20 cellular contexts compared by ENCODE assay signal in genomic region chr15:56767315-56767714, GRCh38. TPM values are rescaled to one million over a fixed set of nuclear protein-coding genes. Genes with fewer than 3 reads are reported as not detected.
DNase-seq lines count a peak whose midpoint lies in the region; ATAC-seq, FAIRE-seq and TF ChIP-seq lines count a peak whose summit lies in the region.
"Had no signal": no experiment of that assay in that cellular context is flagged by ENCODE, and none has a peak within 500 bp of the region (broad histone marks: within the 10 kb centered on the region; RNA-seq: fewer than 3 reads in every experiment).

No MANE protein-coding gene starts in this region.

- no peak overlapping the region for H3K4me3 Mint-ChIP-seq in activated naive CD8-positive, alpha-beta T cell treated with anti-CD3 and anti-CD28 coated beads, Interleukin-2, amount 50 U/mL, for 24 hours
- no peak overlapping the region for H3K4me3 Mint-ChIP-seq in activated naive CD8-positive, alpha-beta T cell treated with anti-CD3 and anti-CD28 coated beads for 36 hours
- no peak overlapping the region for H3K4me3 Mint-ChIP-seq in activated T-helper 1 cell treated with anti-CD3 and anti-CD28 coated beads, Interleukin-12 subunit alpha, Interleukin-12 subunit beta, Interleukin-2, Interleukin-4 antibody, amounts not matched to agents 30 ng/mL and 10 ng/mL and 1 ng/mL, durations not matched to agents 14 hours and 24 hours and 36 hours

- FAIRE-seq in GM19239 (lab: Jason Lieb, UNC): no peak
- FAIRE-seq: islet of Langerhans had no signal

- no peaks in the 10 kb centered on the region for H3K9me3 Mint-ChIP-seq in activated naive CD8-positive, alpha-beta T cell treated with anti-CD3 and anti-CD28 coated beads, Interleukin-2, amount 50 U/mL, for 24 hours
- H3K9me3 Mint-ChIP-seq in activated naive CD8-positive, alpha-beta T cell treated with anti-CD3 and anti-CD28 coated beads for 36 hours: no peaks in the 10 kb centered on the region
- peaks cover 7% of the 10 kb centered on the region for H3K9me3 Mint-ChIP-seq in activated T-helper 1 cell treated with anti-CD3 and anti-CD28 coated beads, Interleukin-12 subunit alpha, Interleukin-12 subunit beta, Interleukin-2, Interleukin-4 antibody, amounts not matched to agents 30 ng/mL and 10 ng/mL and 1 ng/mL, durations not matched to agents 14 hours and 24 hours and 36 hours

- H3K4me1 Mint-ChIP-seq in activated naive CD8-positive, alpha-beta T cell treated with anti-CD3 and anti-CD28 coated beads, Interleukin-2, amount 50 U/mL, for 24 hours: peaks cover 23% of the 10 kb centered on the region
- H3K4me1 Mint-ChIP-seq in activated naive CD8-positive, alpha-beta T cell treated with anti-CD3 and anti-CD28 coated beads for 36 hours: peaks cover 14% of the 10 kb centered on the region
- peaks cover 40% of the 10 kb centered on the region for H3K4me1 Mint-ChIP-seq in activated T-helper 1 cell treated with anti-CD3 and anti-CD28 coated beads, Interleukin-12 subunit alpha, Interleukin-12 subunit beta, Interleukin-2, Interleukin-4 antibody, amounts not matched to agents 30 ng/mL and 10 ng/mL and 1 ng/mL, durations not matched to agents 14 hours and 24 hours and 36 hours (ENCODE audit: low read depth)

- no peak for TF ChIP-seq CTCF in fibroblast of mammary gland (conservative IDR thresholded peaks at IDR 0.05; ENCODE audit: control insufficient read depth, insufficient read depth, low read depth, low read length)

- no peaks in the 10 kb centered on the region for H3K36me3 Mint-ChIP-seq in activated naive CD8-positive, alpha-beta T cell treated with anti-CD3 and anti-CD28 coated beads, Interleukin-2, amount 50 U/mL, for 24 hours (ENCODE audit: low read depth)
- H3K36me3 Mint-ChIP-seq in activated naive CD8-positive, alpha-beta T cell treated with anti-CD3 and anti-CD28 coated beads for 36 hours: no peaks in the 10 kb centered on the region
- peaks cover 6% of the 10 kb centered on the region for H3K36me3 Mint-ChIP-seq in activated T-helper 1 cell treated with anti-CD3 and anti-CD28 coated beads, Interleukin-12 subunit alpha, Interleukin-12 subunit beta, Interleukin-2, Interleukin-4 antibody, amounts not matched to agents 30 ng/mL and 10 ng/mL and 1 ng/mL, durations not matched to agents 14 hours and 24 hours and 36 hours (ENCODE audit: low read depth)

- no peak for DNase-seq in activated naive CD8-positive, alpha-beta T cell treated with anti-CD3 and anti-CD28 coated beads, Interleukin-2, amount 50 U/mL, for 24 hours
- no peak for DNase-seq in activated naive CD8-positive, alpha-beta T cell treated with anti-CD3 and anti-CD28 coated beads for 36 hours
- DNase-seq in activated T-helper 1 cell treated with anti-CD3 and anti-CD28 coated beads, Interleukin-12 subunit alpha, Interleukin-12 subunit beta, Interleukin-2, Interleukin-4 antibody, amounts not matched to agents 30 ng/mL and 10 ng/mL and 1 ng/mL, durations not matched to agents 14 hours and 24 hours and 36 hours (ENCODE audit: low spot score): no peak
- DNase-seq in fibroblast of mammary gland (ENCODE audit: low read depth) (peak; percentile 42), GM19239 (ENCODE audit: insufficient read length, low spot score) (no peak), SIG-M5 (lab: John Stamatoyannopoulos, UW) (no peak)
- DNase-seq: activated CD4-positive, alpha-beta T cell treated with anti-CD3 and anti-CD28 coated beads, Interleukin-2, amount 50 U/mL, for 4 hours; activated effector memory CD4-positive, alpha-beta T cell treated with Interleukin-2 at 50 U/mL for 16 hours; AML-193; GOT3; lower lobe of right lung; NCI-H1105; NCI-H2107; NCI-H524 treated with DMSO at 0.1 percent for 48 hours; occipital lobe; stimulated activated CD4-positive, alpha-beta T cell treated with anti-CD3 and anti-CD28 coated beads, Interleukin-15, amount 100 ng/mL, for 24 hours; SW 1271 had no signal

- no peaks in the 10 kb centered on the region for H3K27me3 Mint-ChIP-seq in activated naive CD8-positive, alpha-beta T cell treated with anti-CD3 and anti-CD28 coated beads, Interleukin-2, amount 50 U/mL, for 24 hours
- no peaks in the 10 kb centered on the region for H3K27me3 Mint-ChIP-seq in activated naive CD8-positive, alpha-beta T cell treated with anti-CD3 and anti-CD28 coated beads for 36 hours
- no peaks in the 10 kb centered on the region for H3K27me3 Mint-ChIP-seq in activated T-helper 1 cell treated with anti-CD3 and anti-CD28 coated beads, Interleukin-12 subunit alpha, Interleukin-12 subunit beta, Interleukin-2, Interleukin-4 antibody, amounts not matched to agents 30 ng/mL and 10 ng/mL and 1 ng/mL, durations not matched to agents 14 hours and 24 hours and 36 hours (ENCODE audit: insufficient read depth)

- intact Hi-C loops in activated T-helper 1 cell treated with anti-CD3 and anti-CD28 coated beads, Interleukin-12 subunit alpha, Interleukin-12 subunit beta, Interleukin-2, Interleukin-4 antibody, amounts not matched to agents 30 ng/mL and 10 ng/mL and 1 ng/mL, durations not matched to agents 14 hours and 24 hours and 36 hours (cut with micrococcal nuclease): loop anchor here (1.0 to 10.0 kb wide), 8 partner anchors 20 to 795 kb away; partner anchors contain the start of genes RFX7, TCF12 and ZNF280D

- no peak overlapping the region for H3K27ac Mint-ChIP-seq in activated naive CD8-positive, alpha-beta T cell treated with anti-CD3 and anti-CD28 coated beads, Interleukin-2, amount 50 U/mL, for 24 hours
- H3K27ac Mint-ChIP-seq in activated naive CD8-positive, alpha-beta T cell treated with anti-CD3 and anti-CD28 coated beads for 36 hours: no peak overlapping the region
- H3K27ac Mint-ChIP-seq in activated T-helper 1 cell treated with anti-CD3 and anti-CD28 coated beads, Interleukin-12 subunit alpha, Interleukin-12 subunit beta, Interleukin-2, Interleukin-4 antibody, amounts not matched to agents 30 ng/mL and 10 ng/mL and 1 ng/mL, durations not matched to agents 14 hours and 24 hours and 36 hours: peak overlapping the region; percentile 96

- peak; percentile 80 for ATAC-seq in activated naive CD8-positive, alpha-beta T cell treated with anti-CD3 and anti-CD28 coated beads, Interleukin-2, amount 50 U/mL, for 24 hours
- no peak for ATAC-seq in HG03520 (IDR thresholded peaks at IDR 0.05; ENCODE audit: unreplicated experiment)
- ATAC-seq: lower lobe of right lung had no signal

- H3K4me3 ChIP-seq in fibroblast of mammary gland (ENCODE audit: control insufficient read depth, low read depth, low read length): no peak overlapping the region
- H3K4me3 ChIP-seq: lower lobe of right lung, right atrium auricular region had no signal

RNA-seq across cellular contexts. Expression of gene ZNF280D, which starts 34.0 kb away (rescaled TPM):
- total RNA-seq in activated naive CD8-positive, alpha-beta T cell treated with anti-CD3 and anti-CD28 coated beads for 36 hours: 10 to 100 TPM; 14.6 to 20.8 TPM
- 29.9 and 30.5 TPM in 2 replicates for total RNA-seq in activated T-helper 1 cell treated with anti-CD3 and anti-CD28 coated beads, Interleukin-12 subunit alpha, Interleukin-12 subunit beta, Interleukin-2, Interleukin-4 antibody, amounts not matched to agents 30 ng/mL and 10 ng/mL and 1 ng/mL, durations not matched to agents 14 hours and 24 hours and 36 hours
